20 cellular contexts compared by ENCODE assay signal in the genomic region with DNA sequence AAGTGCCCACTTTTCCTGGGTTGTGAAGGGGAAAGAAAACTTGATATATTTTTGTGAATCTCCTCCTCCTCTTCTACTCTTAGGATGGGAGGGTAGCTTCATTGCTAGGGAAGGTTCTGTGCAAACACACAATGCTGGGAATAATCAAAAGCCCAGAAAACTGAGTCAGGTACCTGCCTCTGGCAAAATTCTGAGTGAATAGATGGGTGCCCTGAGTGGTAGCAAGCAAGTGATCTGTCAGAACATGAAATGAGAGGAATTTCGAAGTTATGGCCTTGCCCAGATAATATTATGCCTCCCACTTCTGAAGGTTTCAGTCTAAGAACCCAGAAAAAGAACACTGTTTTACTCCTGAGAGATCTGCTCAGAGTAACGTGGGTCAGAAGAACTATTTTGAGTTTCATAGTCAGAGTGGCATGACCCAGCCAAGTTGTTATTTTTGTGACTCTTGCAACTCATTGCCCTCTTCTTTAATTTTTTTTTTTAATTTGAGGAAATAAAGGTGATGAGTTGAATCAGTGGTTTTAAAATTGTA.
"Had no signal": no experiment of that assay in that cellular context is flagged by ENCODE, and none has a peak within 500 bp of the region (broad histone marks: within the 10 kb centered on the region; RNA-seq: fewer than 3 reads in every experiment).

No MANE protein-coding gene starts in this region.

- H3K4me3 ChIP-seq: cardiac muscle cell, colonic mucosa, right lobe of liver, transverse colon had no signal

- FAIRE-seq: frontal cortex, kidney had no signal

- H3K4me1 Mint-ChIP-seq: activated CD4-positive, alpha-beta T cell treated with anti-CD3 and anti-CD28 coated beads for 36 hours; naive thymus-derived CD8-positive, alpha-beta T cell had no signal

- DNase-seq: activated CD4-positive, alpha-beta T cell treated with anti-CD3 and anti-CD28 coated beads for 36 hours; activated CD4-positive, CD25-positive, alpha-beta regulatory T cell; activated naive CD4-positive, alpha-beta T cell; activated T-cell treated with anti-CD3 and anti-CD28 coated beads for 4 hours; activated T-cell treated with anti-CD3 and anti-CD28 coated beads, Interleukin-2, amount 50 U/mL, for 72 hours; anterior cingulate cortex; cerebellar nuclear complex; colonic mucosa; effector CD8-positive, alpha-beta T cell; kidney; left colon; naive thymus-derived CD8-positive, alpha-beta T cell; posterior cingulate gyrus; right lobe of liver; stimulated activated CD4-positive, alpha-beta T cell treated with anti-CD3 and anti-CD28 coated beads, Interleukin-2, amount 100 ng/mL, for 48 hours; stimulated activated naive CD4-positive, alpha-beta T cell treated with Interleukin-2 at 50 U/mL for 16 hours; transverse colon had no signal

- H3K4me3 Mint-ChIP-seq: activated CD4-positive, alpha-beta T cell treated with anti-CD3 and anti-CD28 coated beads for 36 hours; activated naive CD8-positive, alpha-beta T cell; activated T-cell treated with anti-CD3 and anti-CD28 coated beads, Interleukin-2, amount 50 U/mL, for 72 hours; naive thymus-derived CD8-positive, alpha-beta T cell had no signal

- ATAC-seq: activated CD4-positive, alpha-beta T cell treated with anti-CD3 and anti-CD28 coated beads for 36 hours; activated T-cell treated with anti-CD3 and anti-CD28 coated beads, Interleukin-2, amount 50 U/mL, for 72 hours; left colon; naive thymus-derived CD8-positive, alpha-beta T cell; right lobe of liver had no signal

- H3K4me1 ChIP-seq: colonic mucosa, right lobe of liver, transverse colon had no signal

- H3K27ac Mint-ChIP-seq: activated CD4-positive, alpha-beta T cell treated with anti-CD3 and anti-CD28 coated beads for 36 hours; activated naive CD8-positive, alpha-beta T cell; activated T-cell treated with anti-CD3 and anti-CD28 coated beads, Interleukin-2, amount 50 U/mL, for 72 hours; naive thymus-derived CD8-positive, alpha-beta T cell had no signal

- H3K27me3 Mint-ChIP-seq: activated CD4-positive, alpha-beta T cell treated with anti-CD3 and anti-CD28 coated beads for 36 hours; activated naive CD8-positive, alpha-beta T cell; naive thymus-derived CD8-positive, alpha-beta T cell had no signal

- H3K36me3 ChIP-seq: cardiac muscle cell, colonic mucosa, right lobe of liver, transverse colon had no signal

- H3K9me3 ChIP-seq: colonic mucosa, right lobe of liver, transverse colon had no signal

- H3K27me3 ChIP-seq: cardiac muscle cell, colonic mucosa, right lobe of liver, transverse colon had no signal

- H3K27ac ChIP-seq: cardiac muscle cell, colonic mucosa, right lobe of liver, transverse colon had no signal
